ENCODE assay signal across 24 cellular contexts in genomic region chr1:176090766-176091165, GRCh38.
A peak's percentile ranks its signal among the peaks of the same experiment; 100 is the strongest.
DNase-seq lines count a peak whose midpoint lies in the region; ATAC-seq, FAIRE-seq and TF ChIP-seq lines count a peak whose summit lies in the region.
"Had no signal": no experiment of that assay in that cellular context is flagged by ENCODE, and none has a peak within 500 bp of the region (broad histone marks: within the 10 kb centered on the region; RNA-seq: fewer than 3 reads in every experiment).

No MANE protein-coding gene starts in this region.

- H3K9me1 ChIP-seq in IMR-90 (ENCODE audit: insufficient read depth, low read length) (peaks cover 3% of the 10 kb centered on the region; the same call in 1 of the 2 replicates), K562 (ENCODE audit: control insufficient read depth, insufficient read depth, low read length) (no peaks in the 10 kb centered on the region)

- no peak for DNase-seq in activated T-cell treated with anti-CD3 and anti-CD28 coated beads, Interleukin-2, amount 50 U/mL, for 72 hours
- no peak for DNase-seq in activated T-cell treated with anti-CD3 and anti-CD28 coated beads for 4 hours
- no peak for DNase-seq in IMR-90
- no peak for DNase-seq in K562 (ENCODE audit: extremely low read depth in 1 of 4, low spot score in 3 of 4)
- no peak for DNase-seq in neural crest cell (ENCODE audit: low read depth, low spot score)
- no peak for DNase-seq in cardiac septum (ENCODE audit: low spot score)
- DNase-seq: CD8-positive, alpha-beta T cell; COR-L47; DMS 273 treated with DMSO at 0.1 percent for 48 hours; DMS53; DND-41; EL; H7; HFFc6 had no signal

- no peaks in the 10 kb centered on the region; the same call in 1 of the 2 replicates for H3K36me3 ChIP-seq in IMR-90 (ENCODE audit: control insufficient read depth, insufficient read depth, low read length)
- no peaks in the 10 kb centered on the region for H3K36me3 ChIP-seq in K562 (ENCODE audit: control insufficient read depth, insufficient read depth, low read length)

- no peak overlapping the region for H4K91ac ChIP-seq in IMR-90 (ENCODE audit: insufficient read depth, low read depth, low read length)

- no TSS peak for BruUV-seq in IMR-90 (replicated peaks; lab: Mats Ljungman, UMichigan)
- BruUV-seq in K562 (replicated peaks; lab: Mats Ljungman, UMichigan), result no TSS peak

- H3K9me3 ChIP-seq in IMR-90 (ENCODE audit: control insufficient read depth, insufficient read depth, low read length) (no peaks in the 10 kb centered on the region), K562 (replicated peaks; ENCODE audit: control insufficient read depth, insufficient read depth, low read depth, low read length) (no peaks in the 10 kb centered on the region)

- H2AK5ac ChIP-seq in IMR-90 (ENCODE audit: low read depth, low read length), result no peak overlapping the region

- H3K4ac ChIP-seq in IMR-90 (ENCODE audit: low read depth, low read length), result no peak overlapping the region

- TF ChIP-seq CTCF in IMR-90 (conservative IDR thresholded peaks at IDR 0.05; ENCODE audit: low read depth, low read length), result no peak
- no peak for TF ChIP-seq CTCF in K562 (IDR thresholded peaks at IDR 0.05 in 2 of 3, conservative IDR thresholded peaks at IDR 0.05 in 1 of 3; ENCODE audit: insufficient read depth in 2 of 3, low read depth in 1 of 3, low read length in 3 of 3)
- no peak for TF ChIP-seq CTCF in neural crest cell (conservative IDR thresholded peaks at IDR 0.05)

- H3K9ac ChIP-seq in IMR-90 (ENCODE audit: low read depth, low read length), result no peak overlapping the region
- no peak overlapping the region for H3K9ac ChIP-seq in K562 (ENCODE audit: insufficient read depth in 1 of 2, low read depth in 2 of 2, low read length in 2 of 2)
- H3K9ac ChIP-seq: BLaER1 had no signal

- no peak overlapping the region for H2BK20ac ChIP-seq in IMR-90 (ENCODE audit: low read depth, low read length)

- H3K9me3 Mint-ChIP-seq in activated T-cell treated with anti-CD3 and anti-CD28 coated beads, Interleukin-2, amount 50 U/mL, for 72 hours, result peaks cover 0 to 5% of the 10 kb centered on the region in 2 donors
- no peaks in the 10 kb centered on the region for H3K9me3 Mint-ChIP-seq in neural crest cell

- H3K4me2 ChIP-seq in IMR-90 (ENCODE audit: low read depth, low read length) (no peak overlapping the region), K562 (ENCODE audit: insufficient read depth, low read length) (no peak overlapping the region)
- H3K4me2 ChIP-seq: BLaER1 had no signal

- H4K20me1 ChIP-seq in IMR-90 (ENCODE audit: insufficient read depth, low read length), result no peaks in the 10 kb centered on the region
- H4K20me1 ChIP-seq in K562 (replicated peaks; ENCODE audit: control insufficient read depth, insufficient read depth, low read length), result no peaks in the 10 kb centered on the region

- WGBS in IMR-90 (ENCODE audit: extremely low coverage in 2 of 2, insufficient read length in 1 of 2), 2 experiments, result no CpG with 5 or more reads among the region's 1 CpG
- 74% methylated on average over 1 of the region's 1 CpG for WGBS in K562 (ENCODE audit: insufficient coverage, low coverage, missing lambda C conversion rate)

- no peak overlapping the region for H3K27ac ChIP-seq in IMR-90 (ENCODE audit: insufficient read depth, low read length)
- no peak overlapping the region for H3K27ac ChIP-seq in K562 (ENCODE audit: extremely low read depth, low read depth, low read length)
- H3K27ac ChIP-seq: 22Rv1, BLaER1 had no signal

- H3K4me1 ChIP-seq in IMR-90 (ENCODE audit: control insufficient read depth, insufficient read depth, low read length), result no peaks in the 10 kb centered on the region
- H3K4me1 ChIP-seq in K562 (replicated peaks in 1 of 2; ENCODE audit: control insufficient read depth in 2 of 2, insufficient read depth in 2 of 2, low read length in 2 of 2), result no peaks in the 10 kb centered on the region
- H3K4me1 ChIP-seq: BLaER1 had no signal

- in situ Hi-C loops in IMR-90 (cut with MboI; ENCODE audit: low sequenced_read_pairs) (no loop called here), K562 (cut with MboI) (no loop called here)

- no peak overlapping the region for H4K8ac ChIP-seq in IMR-90 (ENCODE audit: low read depth in 2 of 2, low read length in 2 of 2)

- TF ChIP-seq POLR2A in IMR-90 (IDR thresholded peaks at IDR 0.05; ENCODE audit: low read depth, low read length), result no peak
- TF ChIP-seq POLR2A in K562 (conservative IDR thresholded peaks at IDR 0.05), result no peak

- CTCF ChIA-PET in IMR-90 (lab: Yijun Ruan, JAX), result no interaction called here
- CTCF ChIA-PET in K562 (lab: Yijun Ruan, JAX; ENCODE audit: low intra/inter-chr PET ratio), result no interaction called here

- no peak overlapping the region for H3K4me3 Mint-ChIP-seq in activated T-cell treated with anti-CD3 and anti-CD28 coated beads, Interleukin-2, amount 50 U/mL, for 72 hours
- no peak overlapping the region for H3K4me3 Mint-ChIP-seq in neural crest cell
- H3K4me3 Mint-ChIP-seq: CD14-positive monocyte; CD8-positive, alpha-beta T cell; GM23338; HFFc6 had no signal

- no peak for FAIRE-seq in K562 (lab: Jason Lieb, UNC)
- FAIRE-seq: GM12878, GM19239, HTR-8/SVneo had no signal

- no peak overlapping the region for H4K5ac ChIP-seq in IMR-90 (ENCODE audit: low read depth, low read length)

- H3K79me1 ChIP-seq in IMR-90 (ENCODE audit: low read depth in 1 of 2, low read length in 2 of 2), result 0 out of 4 replicates have a peak, but pooled peaks cover under 1 to 3% of the 10 kb centered on the region in 2 experiments

- no peaks in the 10 kb centered on the region for H3K79me2 ChIP-seq in K562 (ENCODE audit: control insufficient read depth, insufficient read depth, low read length)

- peaks cover 10 to 26% of the 10 kb centered on the region in 2 donors for H3K36me3 Mint-ChIP-seq in activated T-cell treated with anti-CD3 and anti-CD28 coated beads, Interleukin-2, amount 50 U/mL, for 72 hours (ENCODE audit: insufficient read depth in 2 of 2)
- H3K36me3 Mint-ChIP-seq in neural crest cell (ENCODE audit: low read depth), result peaks cover 12% of the 10 kb centered on the region

- no peak overlapping the region for H2AK9ac ChIP-seq in IMR-90 (replicated peaks; ENCODE audit: low read depth, low read length, poor library complexity)

- H2BK120ac ChIP-seq in IMR-90 (ENCODE audit: low read depth, low read length), result no peak overlapping the region

- intact Hi-C loops in IMR-90 (cut with micrococcal nuclease), result no loop called here
- intact Hi-C loops in K562 (cut with micrococcal nuclease), result no loop called here
- intact Hi-C loops in cardiac septum (cut with DNase I), result no loop called here

- no peaks in the 10 kb centered on the region for H3K27me3 Mint-ChIP-seq in activated T-cell treated with anti-CD3 and anti-CD28 coated beads, Interleukin-2, amount 50 U/mL, for 72 hours (ENCODE audit: low read depth)
- H3K27me3 Mint-ChIP-seq in neural crest cell (ENCODE audit: low read depth), result no peaks in the 10 kb centered on the region

- no peak overlapping the region for H3K18ac ChIP-seq in IMR-90 (ENCODE audit: low read depth, low read length)

- no peak overlapping the region for H3K56ac ChIP-seq in IMR-90 (ENCODE audit: extremely low read depth, insufficient read depth, low read length)

- H3K14ac ChIP-seq in IMR-90 (replicated peaks; ENCODE audit: low read depth, low read length), result no peak overlapping the region

- H3K27ac Mint-ChIP-seq in activated T-cell treated with anti-CD3 and anti-CD28 coated beads, Interleukin-2, amount 50 U/mL, for 72 hours, result peak overlapping the region; percentile 42
- peak overlapping the region; percentile 46 for H3K27ac Mint-ChIP-seq in neural crest cell (ENCODE audit: unreplicated experiment)
- H3K27ac Mint-ChIP-seq: CD14-positive monocyte; CD8-positive, alpha-beta T cell; GM23338; HFFc6 had no signal

- TF ChIP-seq EP300 in K562 (IDR thresholded peaks at IDR 0.05; ENCODE audit: low read length), result no peak

- peaks cover under 1% of the 10 kb centered on the region for H3K4me1 Mint-ChIP-seq in activated T-cell treated with anti-CD3 and anti-CD28 coated beads, Interleukin-2, amount 50 U/mL, for 72 hours (ENCODE audit: low read depth)
- no peaks in the 10 kb centered on the region for H3K4me1 Mint-ChIP-seq in neural crest cell
- H3K4me1 Mint-ChIP-seq: CD14-positive monocyte had no signal

- H3K4me3 ChIP-seq in IMR-90 (ENCODE audit: insufficient read depth, low read depth, low read length) (no peak overlapping the region), K562 (no peak overlapping the region)
- H3K4me3 ChIP-seq: BLaER1, GM12878, GM23338 had no signal

- no peaks in the 10 kb centered on the region for H3K27me3 ChIP-seq in IMR-90 (ENCODE audit: control insufficient read depth, insufficient read depth, low read length)
- H3K27me3 ChIP-seq in K562 (ENCODE audit: control insufficient read depth in 2 of 2, insufficient read depth in 2 of 2, low read length in 2 of 2), result no peaks in the 10 kb centered on the region
- H3K27me3 ChIP-seq: BLaER1 had no signal

- no peak overlapping the region for H2BK5ac ChIP-seq in IMR-90 (ENCODE audit: low read depth, low read length, poor library complexity, severe bottlenecking)

- H2AFZ ChIP-seq in IMR-90 (replicated peaks; ENCODE audit: low read length, poor library complexity) (no peak overlapping the region), K562 (ENCODE audit: low read depth, low read length) (no peak overlapping the region)
- H2AFZ ChIP-seq: GM23338 had no signal

- TF ChIP-seq RAD21 in IMR-90 (IDR thresholded peaks at IDR 0.05; ENCODE audit: low read length), result no peak
- TF ChIP-seq RAD21 in K562 (CRISPR knock-in tag; conservative IDR thresholded peaks at IDR 0.05 in 1 of 2, IDR thresholded peaks at IDR 0.05 in 1 of 2), result no peak

- dilution Hi-C loops in IMR-90 (cut with HindIII; ENCODE audit: low sequenced_read_pairs, unreplicated experiment), result no loop called here

- no peak for ATAC-seq in activated T-cell treated with anti-CD3 and anti-CD28 coated beads, Interleukin-2, amount 50 U/mL, for 72 hours (replicated peaks in 1 of 2)
- ATAC-seq in IMR-90 (ENCODE audit: low read depth), result no peak
- no peak for ATAC-seq in K562
- no peak for ATAC-seq in GM19328 (IDR thresholded peaks at IDR 0.05; ENCODE audit: unreplicated experiment)
- no peak for ATAC-seq in esophagus mucosa
- ATAC-seq: CD8-positive, alpha-beta T cell; GM12878; GM23338; HCT116 had no signal

- H3K23ac ChIP-seq in IMR-90 (ENCODE audit: low read depth, low read length), result no peak overlapping the region

- POLR2A ChIA-PET in IMR-90 (lab: Charles Lee; ENCODE audit: unreplicated experiment), result interaction anchor here (1.1 kb wide), 1 partner anchor 117 kb away, joined by 5 read pairs; the partner anchor contains the start of gene COP1
- POLR2A ChIA-PET in K562 (lab: Yijun Ruan, JAX), result no interaction called here

- H2BK15ac ChIP-seq in IMR-90 (ENCODE audit: low read depth, low read length), result no peak overlapping the region

TF ChIP-seq in IMR-90, 13 proteins besides CTCF, POLR2A, EP300 and RAD21 (continues in another document):
- no peak for TF ChIP-seq MXI1 (IDR thresholded peaks at IDR 0.05; ENCODE audit: borderline replicate concordance, low read depth, low read length)
- TF ChIP-seq CEBPB (IDR thresholded peaks at IDR 0.05; ENCODE audit: low read depth, low read length), result no peak

TF ChIP-seq in K562, 482 proteins besides CTCF, POLR2A, EP300 and RAD21 (continues in another document):
- TF ChIP-seq SNAPC5 (CRISPR knock-in tag; IDR thresholded peaks at IDR 0.05), result no peak
- peak; percentile 79 for TF ChIP-seq MAFK (IDR thresholded peaks at IDR 0.05; ENCODE audit: low read length)
- no peak for TF ChIP-seq SLC30A9 (CRISPR knock-in tag; IDR thresholded peaks at IDR 0.05)
